13 cellular contexts compared by ENCODE assay signal in the genomic region with DNA sequence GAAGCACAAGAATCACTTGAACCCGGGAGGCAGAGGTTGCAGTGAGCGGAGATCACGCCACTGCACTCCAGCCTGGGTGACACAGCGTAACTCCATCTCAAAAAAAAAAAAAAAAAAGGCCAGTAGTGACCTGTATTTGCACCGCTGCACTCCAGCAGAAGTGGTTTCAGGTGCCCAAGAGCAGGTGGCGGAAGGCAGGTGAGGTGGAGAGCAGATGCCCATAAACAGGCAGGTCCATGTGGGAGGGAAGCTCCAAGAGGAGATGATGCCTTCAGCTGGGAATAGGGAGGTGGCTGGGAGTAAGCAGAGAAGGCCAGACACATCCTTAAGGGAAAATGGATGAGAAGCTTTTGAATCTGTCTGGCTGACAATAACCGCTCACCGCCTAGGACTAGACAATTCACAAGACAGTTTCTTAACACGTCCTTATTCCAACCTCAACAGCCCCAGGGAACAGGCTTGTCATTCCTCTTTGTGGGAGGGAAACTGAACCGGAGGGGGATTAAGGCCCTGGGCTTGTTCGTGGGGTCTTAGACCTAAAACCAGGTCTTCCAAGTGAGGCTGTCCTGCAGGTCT. TPM values are rescaled to one million over a fixed set of nuclear protein-coding genes. Genes with fewer than 3 reads are reported as not detected.
A peak's percentile ranks its signal among the peaks of the same experiment; 100 is the strongest.
DNase-seq lines count a peak whose midpoint lies in the region; ATAC-seq, FAIRE-seq and TF ChIP-seq lines count a peak whose summit lies in the region.
"Had no signal": no experiment of that assay in that cellular context is flagged by ENCODE, and none has a peak within 500 bp of the region (broad histone marks: within the 10 kb centered on the region; RNA-seq: fewer than 3 reads in every experiment).

No MANE protein-coding gene starts in this region.

- H3K4me1 ChIP-seq in kidney (ENCODE audit: control insufficient read depth in 1 of 2, insufficient read depth in 1 of 2, low read depth in 1 of 2, low read length in 2 of 2) (peaks cover 22 to 27% of the 10 kb centered on the region in 2 donors), thyroid gland (peaks cover 31 to 61% of the 10 kb centered on the region in 2 donors)

- no peaks in the 10 kb centered on the region for H3K36me3 Mint-ChIP-seq in activated T-cell treated with anti-CD3 and anti-CD28 coated beads, Interleukin-2, amount 50 U/mL, for 24 hours (ENCODE audit: low read depth)

- no peak for DNase-seq in activated T-cell treated with anti-CD3 and anti-CD28 coated beads, Interleukin-2, amount 50 U/mL, for 24 hours
- no peak for DNase-seq in activated T-cell treated with anti-CD3 and anti-CD28 coated beads, Interleukin-2, amount 50 U/mL, for 48 hours
- peak; percentile 89 for DNase-seq in NCI-H774 (lab: John Stamatoyannopoulos, UW)
- peak; percentile 86 for DNase-seq in kidney
- DNase-seq in thyroid gland, result peak; percentile 92 to 93
- no peak for DNase-seq in GM10248 (ENCODE audit: extremely low spot score)
- no peak for DNase-seq in NCI-H2081 (lab: John Stamatoyannopoulos, UW)
- DNase-seq: activated B cell treated with CpG ODN at 0.5 μM for 24 hours, NCI-H1694 treated with DMSO at 0.1 percent for 48 hours, nucleus accumbens had no signal

- no peak for TF ChIP-seq CTCF in kidney (IDR thresholded peaks at IDR 0.05; ENCODE audit: borderline replicate concordance, extremely low read depth, insufficient read depth)
- TF ChIP-seq CTCF in thyroid gland (IDR thresholded peaks at IDR 0.05), result no peak
- TF ChIP-seq CTCF in GM10248 (IDR thresholded peaks at IDR 0.05; ENCODE audit: control extremely low read depth, extremely low read depth, low read depth, missing control alignments), result no peak

- no peaks in the 10 kb centered on the region for H3K9me3 ChIP-seq in kidney (ENCODE audit: control insufficient read depth in 1 of 2, low read length in 2 of 2)
- no peaks in the 10 kb centered on the region for H3K9me3 ChIP-seq in thyroid gland
- H3K9me3 ChIP-seq: SJCRH30 had no signal

- peaks cover 16% of the 10 kb centered on the region for H3K4me1 Mint-ChIP-seq in activated T-cell treated with anti-CD3 and anti-CD28 coated beads, Interleukin-2, amount 50 U/mL, for 24 hours (ENCODE audit: low read depth)
- H3K4me1 Mint-ChIP-seq: activated B cell treated with CpG ODN at 0.5 μM for 24 hours had no signal

- intact Hi-C loops in kidney (cut with DNase I) (no loop called here), thyroid gland (cut with DNase I) (no loop called here)

- no peak for FAIRE-seq in kidney (lab: Jason Lieb, UNC)
- FAIRE-seq: islet of Langerhans had no signal

- H3K27ac ChIP-seq in kidney (ENCODE audit: low read depth in 2 of 2, low read length in 2 of 2) (peak overlapping the region; percentile 88 to 94), thyroid gland (peak overlapping the region; percentile 86 to 94 (median 93))
- H3K27ac ChIP-seq: SJCRH30 had no signal

- H3K36me3 ChIP-seq in kidney (ENCODE audit: control insufficient read depth in 1 of 2, insufficient read depth in 2 of 2, low read length in 2 of 2) (no peaks in the 10 kb centered on the region), thyroid gland (no peaks in the 10 kb centered on the region)
- H3K36me3 ChIP-seq: SJCRH30 had no signal

- peak overlapping the region; percentile 81 for H3K27ac Mint-ChIP-seq in activated T-cell treated with anti-CD3 and anti-CD28 coated beads, Interleukin-2, amount 50 U/mL, for 24 hours
- H3K27ac Mint-ChIP-seq: activated B cell treated with CpG ODN at 0.5 μM for 24 hours had no signal

- WGBS in thyroid gland, 2 donors, result 52% methylated on average over 11 of the region's 11 CpGs

- H3K4me3 Mint-ChIP-seq in activated T-cell treated with anti-CD3 and anti-CD28 coated beads, Interleukin-2, amount 50 U/mL, for 24 hours, result no peak overlapping the region
- H3K4me3 Mint-ChIP-seq: activated B cell treated with CpG ODN at 0.5 μM for 24 hours had no signal

- peaks cover 4% of the 10 kb centered on the region for H3K27me3 Mint-ChIP-seq in activated T-cell treated with anti-CD3 and anti-CD28 coated beads, Interleukin-2, amount 50 U/mL, for 24 hours

- TF ChIP-seq POLR2A in thyroid gland (IDR thresholded peaks at IDR 0.05), result peak in 1 of 2 donors; percentile 45

- ATAC-seq in GM21786 (IDR thresholded peaks at IDR 0.05; ENCODE audit: unreplicated experiment), result no peak

- no peak overlapping the region for H3K4me3 ChIP-seq in kidney (ENCODE audit: low read length in 2 of 2)
- H3K4me3 ChIP-seq in thyroid gland (replicated peaks in 1 of 3), result no peak overlapping the region
- H3K4me3 ChIP-seq: SJCRH30 had no signal

- no peaks in the 10 kb centered on the region for H3K27me3 ChIP-seq in thyroid gland
- H3K27me3 ChIP-seq: SJCRH30 had no signal

- CTCF ChIA-PET in GM10248 (lab: Yijun Ruan, JAX), result interaction anchor here (1.3 to 3.8 kb wide), 4 partner anchors 9 to 71 kb away, joined by 3 to 17 read pairs (median 6); no protein-coding TSS in a partner anchor

- POLR2A ChIA-PET in GM10248 (lab: Yijun Ruan, JAX), result interaction anchor here (0.7 kb wide), 1 partner anchor 200 kb away, joined by 6 read pairs; no protein-coding TSS in a partner anchor

- H3K9me3 Mint-ChIP-seq in activated T-cell treated with anti-CD3 and anti-CD28 coated beads, Interleukin-2, amount 50 U/mL, for 24 hours, result no peaks in the 10 kb centered on the region
- H3K9me3 Mint-ChIP-seq: activated B cell treated with CpG ODN at 0.5 μM for 24 hours had no signal

- peak overlapping the region; percentile 4 to 63 for H3K9ac ChIP-seq in kidney (ENCODE audit: low read length in 2 of 2)

RNA-seq across cellular contexts. Expression of gene PLEKHG6, which starts 44.0 kb away (rescaled TPM):
- total RNA-seq in kidney, result 2.5 TPM
- 2.9 TPM for polyA plus RNA-seq in kidney (ENCODE audit: insufficient read depth, low read depth, low replicate concordance)
- 100 to 1,000 TPM in 1 of 4 donors, 10 to 100 TPM in 1, 1 to 10 TPM in 2; 4.0 to 325 (median 14.1) TPM for total RNA-seq in thyroid gland
- total RNA-seq: activated B cell treated with CpG ODN at 0.5 μM for 24 hours had no signal

Comparison
In these comparisons a context has a peak if more than half of its experiments do, and no peak if none do; other contexts are left out.
1. DNase-seq: peak in NCI-H774 (single experiment), kidney (single experiment) and thyroid gland (2 of 2); none in activated T-cell treated with anti-CD3 and anti-CD28 coated beads, Interleukin-2, amount 50 U/mL, for 24 hours (single experiment), activated T-cell treated with anti-CD3 and anti-CD28 coated beads, Interleukin-2, amount 50 U/mL, for 48 hours (0 of 2), GM10248 (single experiment) and NCI-H2081 (0 of 2).